12 cellular contexts compared by ENCODE assay signal in genomic region chr12:68237523-68238070, GRCh38. TPM values are rescaled to one million over a fixed set of nuclear protein-coding genes. Genes with fewer than 3 reads are reported as not detected.
A peak's percentile ranks its signal among the peaks of the same experiment; 100 is the strongest.
DNase-seq lines count a peak whose midpoint lies in the region; ATAC-seq, FAIRE-seq and TF ChIP-seq lines count a peak whose summit lies in the region.
"Had no signal": no experiment of that assay in that cellular context is flagged by ENCODE, and none has a peak within 500 bp of the region (broad histone marks: within the 10 kb centered on the region; RNA-seq: fewer than 3 reads in every experiment).

No MANE protein-coding gene starts in this region.

- DNase-seq in AG20443 (ENCODE audit: low spot score) = peak; percentile 25
- DNase-seq in GM12892 (ENCODE audit: insufficient read length) = no peak
- no peak for DNase-seq in activated naive CD8-positive, alpha-beta T cell treated with anti-CD3 and anti-CD28 coated beads, Interleukin-2, amount 10 ng/mL, durations not matched to agents 7 days and 5 days
- no peak for DNase-seq in naive B cell
- DNase-seq in activated CD4-positive, CD25-positive, alpha-beta regulatory T cell treated with anti-CD3 and anti-CD28 coated beads, Interleukin-2, amount 50 U/mL, for 72 hours = no peak
- DNase-seq in NK-92 treated with Interleukin-12 subunit alpha and Interleukin-12 subunit beta, amount 100 ng/mL, for 24 hours (lab: John Stamatoyannopoulos, UW) = no peak
- no peak for DNase-seq in DMS79 treated with DMSO at 0.1 percent for 48 hours (lab: John Stamatoyannopoulos, UW)
- DNase-seq: Calu3, NCI-H1930, trophoblast cell had no signal

- H3K27ac Mint-ChIP-seq in activated naive CD8-positive, alpha-beta T cell treated with anti-CD3 and anti-CD28 coated beads, Interleukin-2, amount 10 ng/mL, durations not matched to agents 7 days and 5 days = peak overlapping the region; percentile 95
- peak overlapping the region in 5 of 6 donors; percentile 10 to 98 (median 90) for H3K27ac Mint-ChIP-seq in naive B cell

- no peaks in the 10 kb centered on the region for H3K27me3 Mint-ChIP-seq in activated naive CD8-positive, alpha-beta T cell treated with anti-CD3 and anti-CD28 coated beads, Interleukin-2, amount 10 ng/mL, durations not matched to agents 7 days and 5 days
- H3K27me3 Mint-ChIP-seq in naive B cell = no peaks in the 10 kb centered on the region

- TF ChIP-seq POLR2A in GM12892 (IDR thresholded peaks at IDR 0.05; ENCODE audit: low read depth, low read length) = no peak

- POLR2A ChIA-PET in activated naive CD8-positive, alpha-beta T cell treated with anti-CD3 and anti-CD28 coated beads, Interleukin-2, amount 10 ng/mL, durations not matched to agents 7 days and 5 days (lab: Charles Lee) = no interaction called here

- peaks cover 7% of the 10 kb centered on the region for H3K36me3 Mint-ChIP-seq in activated naive CD8-positive, alpha-beta T cell treated with anti-CD3 and anti-CD28 coated beads, Interleukin-2, amount 10 ng/mL, durations not matched to agents 7 days and 5 days
- no peaks in the 10 kb centered on the region for H3K36me3 Mint-ChIP-seq in naive B cell

- peaks cover 49% of the 10 kb centered on the region for H3K4me1 Mint-ChIP-seq in activated naive CD8-positive, alpha-beta T cell treated with anti-CD3 and anti-CD28 coated beads, Interleukin-2, amount 10 ng/mL, durations not matched to agents 7 days and 5 days
- H3K4me1 Mint-ChIP-seq in naive B cell = peaks cover 26 to 36% (median 30%) of the 10 kb centered on the region in 3 donors

- H3K9me3 Mint-ChIP-seq in activated naive CD8-positive, alpha-beta T cell treated with anti-CD3 and anti-CD28 coated beads, Interleukin-2, amount 10 ng/mL, durations not matched to agents 7 days and 5 days = peaks cover 5% of the 10 kb centered on the region
- H3K9me3 Mint-ChIP-seq in naive B cell = no peaks in the 10 kb centered on the region

- ATAC-seq in activated naive CD8-positive, alpha-beta T cell treated with anti-CD3 and anti-CD28 coated beads, Interleukin-2, amount 10 ng/mL, durations not matched to agents 7 days and 5 days (ENCODE audit: low read depth) = no peak
- ATAC-seq in naive B cell (ENCODE audit: low read depth in 2 of 2) (no peak), GM18870 (IDR thresholded peaks at IDR 0.05; ENCODE audit: unreplicated experiment) (no peak)

- FAIRE-seq in GM12892 (lab: Jason Lieb, UNC) = peak; percentile 36

- peak overlapping the region; percentile 93 for H3K4me3 Mint-ChIP-seq in activated naive CD8-positive, alpha-beta T cell treated with anti-CD3 and anti-CD28 coated beads, Interleukin-2, amount 10 ng/mL, durations not matched to agents 7 days and 5 days
- H3K4me3 Mint-ChIP-seq in naive B cell = peak overlapping the region in 7 of 8 donors; percentile 78 to 96 (median 90)

RNA-seq across cellular contexts. Expression of gene IL26, which starts 12.0 kb away (rescaled TPM):
- 0.25 TPM for polyA plus RNA-seq in GM12892 (2012; ENCODE audit: missing spikeins)
- not detected for total RNA-seq in activated naive CD8-positive, alpha-beta T cell treated with anti-CD3 and anti-CD28 coated beads, Interleukin-2, amount 10 ng/mL, durations not matched to agents 7 days and 5 days
- not detected for polyA plus RNA-seq in naive B cell (ENCODE audit: low read depth in 6 of 6)
- total RNA-seq: Calu3, posterior vena cava had no signal

RNA-seq across cellular contexts. Expression of gene IL22, which starts 15.8 kb away (rescaled TPM):
- not detected for polyA plus RNA-seq in GM12892 (2012; ENCODE audit: missing spikeins)
- not detected for total RNA-seq in activated naive CD8-positive, alpha-beta T cell treated with anti-CD3 and anti-CD28 coated beads, Interleukin-2, amount 10 ng/mL, durations not matched to agents 7 days and 5 days
- not detected for polyA plus RNA-seq in naive B cell (ENCODE audit: low read depth in 6 of 6)
- total RNA-seq: Calu3, posterior vena cava had no signal
